Comparison of ENCODE assay signal across 12 cellular contexts in genomic region chr4:102321260-102321991, GRCh38. TPM values are rescaled to one million over a fixed set of nuclear protein-coding genes. Genes with fewer than 3 reads are reported as not detected.
DNase-seq lines count a peak whose midpoint lies in the region; ATAC-seq, FAIRE-seq and TF ChIP-seq lines count a peak whose summit lies in the region.
"Had no signal": no experiment of that assay in that cellular context is flagged by ENCODE, and none has a peak within 500 bp of the region (broad histone marks: within the 10 kb centered on the region; RNA-seq: fewer than 3 reads in every experiment).

No MANE protein-coding gene starts in this region.

- H4K20me1 ChIP-seq in GM12878 (ENCODE audit: control insufficient read depth, insufficient read depth) (no peaks in the 10 kb centered on the region), smooth muscle cell (ENCODE audit: low read depth) (no peaks in the 10 kb centered on the region)

- TF ChIP-seq CTCF in GM12878 (IDR thresholded peaks at IDR 0.05 in 2 of 3, conservative IDR thresholded peaks at IDR 0.05 in 1 of 3; ENCODE audit: control insufficient read depth in 2 of 3, extremely low read depth in 1 of 3, insufficient read depth in 1 of 3, low read depth in 3 of 3, low read length in 3 of 3) = no peak
- no peak for TF ChIP-seq CTCF in smooth muscle cell (IDR thresholded peaks at IDR 0.05; ENCODE audit: borderline replicate concordance, insufficient read depth, poor library complexity, severe bottlenecking)

- TF ChIP-seq POLR2A in GM12878 (IDR thresholded peaks at IDR 0.05; ENCODE audit: low read depth, low read length) = no peak

- H3K4me3 ChIP-seq in GM12878 (peak overlapping the region; percentile 23; the same call in 1 of the 2 replicates), smooth muscle cell (no peak overlapping the region)

- H3K9me3 ChIP-seq in GM12878 (replicated peaks; ENCODE audit: control insufficient read depth, insufficient read depth, low read length) (peaks cover 6% of the 10 kb centered on the region; the same call in 2 of the 3 replicates), smooth muscle cell (replicated peaks; ENCODE audit: low read depth) (no peaks in the 10 kb centered on the region)

- H3K4me1 ChIP-seq in GM12878 (ENCODE audit: control insufficient read depth, insufficient read depth, low read length) = peaks cover 6% of the 10 kb centered on the region
- H3K4me1 ChIP-seq in smooth muscle cell (ENCODE audit: low read depth) = peaks cover 18% of the 10 kb centered on the region

- no peak overlapping the region for H3K9ac ChIP-seq in GM12878 (ENCODE audit: control insufficient read depth, insufficient read depth, low read length)
- no peak overlapping the region for H3K9ac ChIP-seq in smooth muscle cell (ENCODE audit: low read depth)
- H3K9ac ChIP-seq: parathyroid adenoma had no signal

- CTCF ChIA-PET in GM12878 (lab: Yijun Ruan, JAX) = interaction anchor here (0.6 to 2.4 kb wide), 9 partner anchors 9 to 546 kb away, joined by 3 to 17 read pairs (median 7); partner anchors contain the start of gene SLC39A8

- H3K36me3 ChIP-seq in GM12878 (ENCODE audit: control insufficient read depth in 2 of 2, insufficient read depth in 2 of 2, low read length in 1 of 2) (no peaks in the 10 kb centered on the region; a peak in 1 of 4 replicates), smooth muscle cell (ENCODE audit: low read depth) (no peaks in the 10 kb centered on the region)

- BruUV-seq in GM12878 (replicated peaks; lab: Mats Ljungman, UMichigan) = no TSS peak

- peak in 1 of 2 experiments; percentile 52; a peak in 1 of 4 replicates for TF ChIP-seq EP300 in GM12878 (IDR thresholded peaks at IDR 0.05; ENCODE audit: borderline replicate concordance in 1 of 2, control insufficient read depth in 1 of 2, low read depth in 2 of 2, low read length in 2 of 2)

- in situ Hi-C loops in GM12878 (cut with MboI) = no loop called here

- POLR2A ChIA-PET in GM12878 (lab: Charles Lee) = interaction anchor here (1.0 to 2.1 kb wide), 6 partner anchors 13 to 35 kb away, joined by 3 to 12 read pairs (median 6); partner anchors contain the start of gene SLC39A8

- peak; percentile 86 for ATAC-seq in GM18498 (IDR thresholded peaks at IDR 0.05; ENCODE audit: unreplicated experiment)
- peak; percentile 84 for ATAC-seq in GM21367 (IDR thresholded peaks at IDR 0.05; ENCODE audit: unreplicated experiment)
- peak; percentile 75 for ATAC-seq in HG03064 (IDR thresholded peaks at IDR 0.05; ENCODE audit: low read depth, unreplicated experiment)
- peak; percentile 87 for ATAC-seq in GM12878
- ATAC-seq: T-cell had no signal

- H3K79me2 ChIP-seq in GM12878 (ENCODE audit: control insufficient read depth, insufficient read depth, low read length) = peaks cover 16% of the 10 kb centered on the region
- H3K79me2 ChIP-seq in smooth muscle cell (ENCODE audit: low read depth) = no peaks in the 10 kb centered on the region
- H3K79me2 ChIP-seq: parathyroid adenoma had no signal

- H3K27me3 ChIP-seq in GM12878 (replicated peaks in 1 of 2; ENCODE audit: control insufficient read depth in 2 of 2, insufficient read depth in 2 of 2, low read length in 1 of 2) = no peaks in the 10 kb centered on the region
- H3K27me3 ChIP-seq in smooth muscle cell (ENCODE audit: low read depth) = no peaks in the 10 kb centered on the region

- peak overlapping the region; percentile 3 for H3K4me2 ChIP-seq in GM12878 (ENCODE audit: control insufficient read depth, insufficient read depth)
- no peak overlapping the region for H3K4me2 ChIP-seq in smooth muscle cell

- H2AFZ ChIP-seq in GM12878 (ENCODE audit: control insufficient read depth, low read depth, low read length) (peak overlapping the region; percentile 9), smooth muscle cell (ENCODE audit: low read depth) (no peak overlapping the region)
- H2AFZ ChIP-seq: parathyroid adenoma had no signal

- 14% methylated on average over 11 of the region's 11 CpGs for WGBS in GM12878 (ENCODE audit: insufficient coverage, insufficient replicate concordance, low lambda C conversion rate, missing lambda C conversion rate)
- 71% methylated on average over 11 of the region's 11 CpGs for WGBS in smooth muscle cell (ENCODE audit: low lambda C conversion rate)

- peak; percentile 62 for FAIRE-seq in GM12878 (lab: Jason Lieb, UNC)

- TF ChIP-seq RAD21 in GM12878 (IDR thresholded peaks at IDR 0.05; ENCODE audit: insufficient read depth, low read depth, low read length) = no peak

- no peaks in the 10 kb centered on the region for H3F3A ChIP-seq in smooth muscle cell (ENCODE audit: low read depth)

- intact Hi-C loops in GM12878 (cut with micrococcal nuclease; ENCODE audit: unreplicated experiment) = loop anchor here (10.0 kb wide), 1 partner anchor 253 kb away; no protein-coding TSS in a partner anchor

- peak; percentile 63 for DNase-seq in GM12878 (ENCODE audit: low read depth, low spot score)
- DNase-seq in smooth muscle cell (lab: John Stamatoyannopoulos, UW; ENCODE audit: unreplicated experiment) = no peak
- no peak for DNase-seq in LoVo (ENCODE audit: low spot score)
- no peak for DNase-seq in NCI-H1694 treated with DMSO at 0.1 percent for 48 hours (lab: John Stamatoyannopoulos, UW)
- no peak for DNase-seq in NCI-H2171 treated with DMSO at 0.1 percent for 48 hours (lab: John Stamatoyannopoulos, UW)
- DNase-seq: activated effector memory CD4-positive, alpha-beta T cell treated with anti-CD3 and anti-CD28 coated beads, Interleukin-2, amount 50 U/mL, for 16 hours; DMS 273 treated with DMSO at 0.1 percent for 48 hours; T-cell had no signal

- RAD21 ChIA-PET in GM12878 (lab: Charles Lee; ENCODE audit: unreplicated experiment) = interaction anchor here (1.2 to 2.8 kb wide), 6 partner anchors 17 to 109 kb away, joined by 3 to 26 read pairs (median 8); no protein-coding TSS in a partner anchor

- H3K27ac ChIP-seq in GM12878 (ENCODE audit: control insufficient read depth, insufficient read depth) (peak overlapping the region; percentile 62), smooth muscle cell (ENCODE audit: low read depth) (no peak overlapping the region)
- H3K27ac ChIP-seq: parathyroid adenoma had no signal

- SMC1A ChIA-PET in GM12878 (lab: Charles Lee; ENCODE audit: uncharacterized antibody, unreplicated experiment) = interaction anchor here (1.0 to 2.1 kb wide), 14 partner anchors 10 to 177 kb away, joined by 3 to 12 read pairs (median 6); partner anchors contain the start of gene SLC39A8

TF ChIP-seq in GM12878, 131 proteins besides CTCF, POLR2A, EP300 and RAD21 (continues in another document):
- TF ChIP-seq ATF2 (IDR thresholded peaks at IDR 0.05; ENCODE audit: low read length) (peak; percentile 93), RUNX3 (IDR thresholded peaks at IDR 0.05; ENCODE audit: low read length) (peak; percentile 85), MTA2 (IDR thresholded peaks at IDR 0.05; ENCODE audit: low read depth) (0 out of 2 replicates have a peak, but pooled peaks have one; percentile 44), CREB1 (IDR thresholded peaks at IDR 0.05; ENCODE audit: low read depth) (0 out of 2 replicates have a peak, but pooled peaks have one; percentile 33), STAT3 (IDR thresholded peaks at IDR 0.05; ENCODE audit: low read depth, low read length) (no peak), TCF3 (IDR thresholded peaks at IDR 0.05; ENCODE audit: borderline replicate concordance, insufficient read depth, low read depth, low read length) (no peak), NR2C1 (IDR thresholded peaks at IDR 0.05) (peak; percentile 76), BRCA1 (IDR thresholded peaks at IDR 0.05; ENCODE audit: low read depth, low read length) (no peak), SRF (IDR thresholded peaks at IDR 0.05; ENCODE audit: low read depth in 2 of 2, low read length in 2 of 2) (peak in 1 of 2 experiments; percentile 64; a peak in 1 of 4 replicates), BCL11A (IDR thresholded peaks at IDR 0.05; ENCODE audit: low read depth, low read length) (0 out of 2 replicates have a peak, but pooled peaks have one; percentile 39), DPF2 (IDR thresholded peaks at IDR 0.05) (0 out of 2 replicates have a peak, but pooled peaks have one; percentile 38), RFX5 (IDR thresholded peaks at IDR 0.05; ENCODE audit: low read depth, low read length) (peak; percentile 7; the same call in 1 of the 2 replicates), CHD2 (IDR thresholded peaks at IDR 0.05; ENCODE audit: borderline replicate concordance, low read depth, low read length) (no peak), ATF7 (IDR thresholded peaks at IDR 0.05; ENCODE audit: low read depth) (peak; percentile 96)

RNA-seq across cellular contexts. Expression of gene SLC39A8, which starts 23.9 kb away (rescaled TPM):
- 51.5 and 55.3 TPM in 2 replicates for total RNA-seq in GM12878 (2013; cell fraction: nucleolus; rRNA removed)
- 39.4 and 45.6 TPM in 2 replicates for total RNA-seq in GM12878 (2014; rRNA removed)
- total RNA-seq in GM12878 (2014; rRNA removed; fragmentation: Illumina TruSeq; extraction: Trizol) = 35.6 and 36.1 TPM in 2 replicates
- total RNA-seq in GM12878 (2021) = 34.0 and 36.3 TPM in 2 replicates
- 16.1 TPM for polyA plus RNA-seq in GM12878 (2011; ENCODE audit: low read depth)
- 47.8 and 76.0 TPM in 2 replicates for polyA plus RNA-seq in GM12878 (2011; rRNA removed)
- polyA plus RNA-seq in GM12878 (2011; cell fraction: cytosol; rRNA removed) = 26.7 and 26.8 TPM in 2 replicates
- polyA plus RNA-seq in GM12878 (2011; cell fraction: nucleus; rRNA removed) = 19.6 and 23.8 TPM in 2 replicates
- 21.4 and 31.3 TPM in 2 replicates for polyA plus RNA-seq in GM12878 (2012)
- 26.6 and 35.4 TPM in 2 replicates for polyA plus RNA-seq in GM12878 (2014; fragmentation: Illumina TruSeq; extraction: Trizol)
- polyA plus RNA-seq in GM12878 (2014; fragmentation: Nextera tagmentation; extraction: Ambion mirVana) = 10 to 100 TPM in 1 of 2 experiments, 1 to 10 TPM in 1; 7.9 to 16.6 TPM
- 17.9 and 22.3 TPM in 2 replicates for polyA plus RNA-seq in GM12878 (2014; rRNA removed)
- 10 to 100 TPM; 31.6 to 34.1 TPM for polyA plus RNA-seq in GM12878 (2016; fragmentation: Nextera tagmentation; extraction: Ambion mirVana)
- 50.9 and 62.8 TPM in 2 replicates for polyA minus RNA-seq in GM12878 (2011; rRNA and poly(A)+ RNA removed)
- polyA minus RNA-seq in GM12878 (2011; cell fraction: cytosol; rRNA and poly(A)+ RNA removed) = 25.4 and 27.0 TPM in 2 replicates
- polyA minus RNA-seq in GM12878 (2011; cell fraction: nucleus; rRNA and poly(A)+ RNA removed) = 22.0 and 34.1 TPM in 2 replicates
- 16.1 and 16.2 TPM in 2 replicates for total RNA-seq in smooth muscle cell
- polyA plus RNA-seq in smooth muscle cell = 3.7 and 10.0 TPM in 2 replicates
